Comparison of ENCODE assay signal across 10 cellular contexts in the genomic region with DNA sequence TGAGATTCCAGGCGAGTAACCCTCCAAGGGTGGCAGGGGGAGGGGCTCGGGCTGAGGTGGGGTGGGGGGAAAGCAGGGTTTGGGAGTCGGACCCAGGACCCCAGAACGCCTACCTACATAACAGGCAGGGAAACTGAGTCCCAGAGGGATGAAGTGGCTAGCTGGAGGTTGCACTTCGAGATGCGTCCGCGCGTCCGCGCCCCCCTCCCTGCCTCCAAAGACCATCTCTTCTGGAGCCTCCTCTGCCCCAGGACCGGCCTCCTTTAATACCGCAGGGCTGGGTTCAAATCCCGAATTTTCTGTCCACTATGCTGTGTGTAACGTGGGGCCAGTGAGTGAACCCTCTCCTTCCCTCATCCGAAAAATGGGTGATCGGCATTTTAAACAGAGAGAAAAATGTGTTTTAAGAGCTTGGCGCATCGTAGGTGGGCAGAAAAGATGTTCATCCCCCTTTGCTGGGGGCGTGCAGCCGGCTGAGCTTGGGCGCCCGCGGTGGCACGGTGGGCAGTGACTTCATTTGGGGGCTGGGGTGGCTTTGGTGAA. TPM values are rescaled to one million over a fixed set of nuclear protein-coding genes. Genes with fewer than 3 reads are reported as not detected.
A peak's percentile ranks its signal among the peaks of the same experiment; 100 is the strongest.
DNase-seq lines count a peak whose midpoint lies in the region; ATAC-seq, FAIRE-seq and TF ChIP-seq lines count a peak whose summit lies in the region.
"Had no signal": no experiment of that assay in that cellular context is flagged by ENCODE, and none has a peak within 500 bp of the region (broad histone marks: within the 10 kb centered on the region; RNA-seq: fewer than 3 reads in every experiment).

No MANE protein-coding gene starts in this region.

- H3K4me1 Mint-ChIP-seq in activated naive CD4-positive, alpha-beta T cell treated with anti-CD3 and anti-CD28 coated beads, Interleukin-2, amount 10 ng/mL, durations not matched to agents 7 days and 5 days = peaks cover 16% of the 10 kb centered on the region

- H3K27me3 ChIP-seq in GM12878 (replicated peaks in 1 of 2; ENCODE audit: control insufficient read depth in 2 of 2, insufficient read depth in 2 of 2, low read length in 1 of 2) = peaks cover 1 to 3% of the 10 kb centered on the region in 2 experiments; a peak in 1 of 4 replicates
- peaks cover 3 to 20% (median 12%) of the 10 kb centered on the region in 4 donors for H3K27me3 ChIP-seq in upper lobe of left lung

- H3K4me1 ChIP-seq in GM12878 (ENCODE audit: control insufficient read depth, insufficient read depth, low read length) = no peaks in the 10 kb centered on the region
- no peaks in the 10 kb centered on the region for H3K4me1 ChIP-seq in mesodermal cell (ENCODE audit: control insufficient read depth, insufficient read depth, low read length, poor library complexity, severe bottlenecking)
- peaks cover 16 to 31% (median 25%) of the 10 kb centered on the region in 4 donors for H3K4me1 ChIP-seq in upper lobe of left lung

- CTCF ChIA-PET in activated naive CD4-positive, alpha-beta T cell treated with anti-CD3 and anti-CD28 coated beads, Interleukin-2, amount 10 ng/mL, durations not matched to agents 7 days and 5 days (lab: Charles Lee) = interaction anchor here (0.6 kb wide), 1 partner anchor 1999 kb away, joined by 4 read pairs; no protein-coding TSS in a partner anchor
- CTCF ChIA-PET in GM12878 (lab: Yijun Ruan, JAX) = interaction anchor here (0.6 kb wide), 1 partner anchor 16 kb away, joined by 3 read pairs; no protein-coding TSS in a partner anchor

- H3K27ac ChIP-seq in GM12878 (ENCODE audit: control insufficient read depth, insufficient read depth) = no peak overlapping the region
- no peak overlapping the region for H3K27ac ChIP-seq in mesodermal cell (ENCODE audit: low read depth, low read length, severe bottlenecking)
- no peak overlapping the region for H3K27ac ChIP-seq in upper lobe of left lung

- FAIRE-seq in GM12878 (lab: Jason Lieb, UNC) = no peak

- TF ChIP-seq CTCF in GM12878 (IDR thresholded peaks at IDR 0.05 in 2 of 3, conservative IDR thresholded peaks at IDR 0.05 in 1 of 3; ENCODE audit: control insufficient read depth in 2 of 3, extremely low read depth in 1 of 3, insufficient read depth in 1 of 3, low read depth in 3 of 3, low read length in 3 of 3) (no peak), upper lobe of left lung (IDR thresholded peaks at IDR 0.05) (no peak)

- H3K36me3 ChIP-seq in GM12878 (ENCODE audit: control insufficient read depth in 2 of 2, insufficient read depth in 2 of 2, low read length in 1 of 2) (no peaks in the 10 kb centered on the region), mesodermal cell (ENCODE audit: control insufficient read depth, insufficient read depth, low read length) (no peaks in the 10 kb centered on the region), upper lobe of left lung (no peaks in the 10 kb centered on the region)

- peaks cover 80% of the 10 kb centered on the region for H3K27me3 Mint-ChIP-seq in activated naive CD4-positive, alpha-beta T cell treated with anti-CD3 and anti-CD28 coated beads, Interleukin-2, amount 10 ng/mL, durations not matched to agents 7 days and 5 days

- no peaks in the 10 kb centered on the region for H3K9me3 ChIP-seq in GM12878 (replicated peaks; ENCODE audit: control insufficient read depth, insufficient read depth, low read length)
- H3K9me3 ChIP-seq in mesodermal cell (ENCODE audit: control insufficient read depth, low read length) = no peaks in the 10 kb centered on the region
- no peaks in the 10 kb centered on the region for H3K9me3 ChIP-seq in upper lobe of left lung

- BruUV-seq in GM12878 (replicated peaks; lab: Mats Ljungman, UMichigan) = no TSS peak

- H3K4me3 Mint-ChIP-seq in activated naive CD4-positive, alpha-beta T cell treated with anti-CD3 and anti-CD28 coated beads, Interleukin-2, amount 10 ng/mL, durations not matched to agents 7 days and 5 days = peak overlapping the region; percentile 33

- RAD21 ChIA-PET in GM12878 (lab: Charles Lee; ENCODE audit: unreplicated experiment) = no interaction called here

- no peak overlapping the region for H3K9ac ChIP-seq in GM12878 (ENCODE audit: control insufficient read depth, insufficient read depth, low read length)

- no peak for TF ChIP-seq POLR2A in GM12878 (IDR thresholded peaks at IDR 0.05; ENCODE audit: low read depth, low read length)
- no peak for TF ChIP-seq POLR2A in upper lobe of left lung (IDR thresholded peaks at IDR 0.05)

- no peaks in the 10 kb centered on the region for H4K20me1 ChIP-seq in GM12878 (ENCODE audit: control insufficient read depth, insufficient read depth)

- H2AFZ ChIP-seq in GM12878 (ENCODE audit: control insufficient read depth, low read depth, low read length) = no peak overlapping the region

- POLR2A ChIA-PET in GM12878 (lab: Charles Lee) = no interaction called here

- H3K79me2 ChIP-seq in GM12878 (ENCODE audit: control insufficient read depth, insufficient read depth, low read length) = no peaks in the 10 kb centered on the region

- DNase-seq in activated naive CD4-positive, alpha-beta T cell treated with anti-CD3 and anti-CD28 coated beads, Interleukin-2, amount 10 ng/mL, durations not matched to agents 7 days and 5 days = no peak
- no peak for DNase-seq in activated naive CD4-positive, alpha-beta T cell treated with Interleukin-2 at 50 U/mL for 16 hours
- DNase-seq in GM12878 (ENCODE audit: low read depth, low spot score) (no peak), upper lobe of left lung (peak in 1 of 2 donors; percentile 76), GM19240 (ENCODE audit: insufficient read length, low spot score) (no peak)
- DNase-seq: NK-92 treated with Interleukin-12 subunit alpha and Interleukin-12 subunit beta, amount 100 ng/mL, for 24 hours had no signal

- no peaks in the 10 kb centered on the region for H3K36me3 Mint-ChIP-seq in activated naive CD4-positive, alpha-beta T cell treated with anti-CD3 and anti-CD28 coated beads, Interleukin-2, amount 10 ng/mL, durations not matched to agents 7 days and 5 days

- in situ Hi-C loops in GM12878 (cut with MboI) = no loop called here

- 35% methylated on average over 24 of the region's 25 CpGs for WGBS in GM12878 (ENCODE audit: insufficient coverage, insufficient replicate concordance, low lambda C conversion rate, missing lambda C conversion rate)
- 2 to 5% methylated on average over 14 to 20 of the region's 25 CpGs for WGBS in mesodermal cell (ENCODE audit: insufficient coverage in 2 of 2), 2 experiments
- 8 to 10% methylated on average over 16 to 24 of the region's 25 CpGs for WGBS in upper lobe of left lung, 2 donors

- SMC1A ChIA-PET in GM12878 (lab: Charles Lee; ENCODE audit: uncharacterized antibody, unreplicated experiment) = no interaction called here

- no peaks in the 10 kb centered on the region for H3K9me3 Mint-ChIP-seq in activated naive CD4-positive, alpha-beta T cell treated with anti-CD3 and anti-CD28 coated beads, Interleukin-2, amount 10 ng/mL, durations not matched to agents 7 days and 5 days

- H3K4me2 ChIP-seq in GM12878 (ENCODE audit: control insufficient read depth, insufficient read depth) = peak overlapping the region; percentile 33; the same call in 1 of the 2 replicates

- H3K4me3 ChIP-seq in GM12878 (no peak overlapping the region), mesodermal cell (ENCODE audit: extremely low read depth, insufficient read depth, low read length, poor library complexity, severe bottlenecking) (peak overlapping the region; percentile 18), upper lobe of left lung (peak overlapping the region in 3 of 4 donors; percentile 35 to 45 (median 39))

- no peak overlapping the region for H3K27ac Mint-ChIP-seq in activated naive CD4-positive, alpha-beta T cell treated with anti-CD3 and anti-CD28 coated beads, Interleukin-2, amount 10 ng/mL, durations not matched to agents 7 days and 5 days

- intact Hi-C loops in GM12878 (cut with micrococcal nuclease; ENCODE audit: unreplicated experiment) = no loop called here

- no peak for TF ChIP-seq RAD21 in GM12878 (IDR thresholded peaks at IDR 0.05; ENCODE audit: insufficient read depth, low read depth, low read length)

- TF ChIP-seq EP300 in GM12878 (IDR thresholded peaks at IDR 0.05; ENCODE audit: borderline replicate concordance in 1 of 2, control insufficient read depth in 1 of 2, low read depth in 2 of 2, low read length in 2 of 2) = no peak
- no peak for TF ChIP-seq EP300 in upper lobe of left lung (IDR thresholded peaks at IDR 0.05)

- no peak for ATAC-seq in GM12878
- ATAC-seq in upper lobe of left lung (ENCODE audit: low FRiP score in 2 of 2) = peak in 1 of 2 donors; percentile 3
- ATAC-seq in HG03520 (IDR thresholded peaks at IDR 0.05; ENCODE audit: unreplicated experiment) = no peak
- no peak for ATAC-seq in HG03280 (IDR thresholded peaks at IDR 0.05; ENCODE audit: unreplicated experiment)

RNA-seq across cellular contexts. Expression of a gene that starts 13.8 kb away (rescaled TPM):
- total RNA-seq in GM12878 (2013; cell fraction: nucleolus; rRNA removed) = not detected in 2 replicates
- not detected in 2 replicates for total RNA-seq in GM12878 (2014; rRNA removed)
- not detected in 2 replicates for total RNA-seq in GM12878 (2014; rRNA removed; fragmentation: Illumina TruSeq; extraction: Trizol)
- total RNA-seq in GM12878 (2021) = 0.16 and 0.41 TPM in 2 replicates
- polyA plus RNA-seq in GM12878 (2011; ENCODE audit: low read depth) = not detected
- 0.06 and 0.18 TPM in 2 replicates for polyA plus RNA-seq in GM12878 (2011; rRNA removed)
- polyA plus RNA-seq in GM12878 (2011; cell fraction: cytosol; rRNA removed) = 0.07 and 0.12 TPM in 2 replicates
- 0.19 and 0.51 TPM in 2 replicates for polyA plus RNA-seq in GM12878 (2011; cell fraction: nucleus; rRNA removed)
- 0.18 TPM in 1 of 2 replicates, not detected in the other for polyA plus RNA-seq in GM12878 (2012)
- polyA plus RNA-seq in GM12878 (2014; fragmentation: Illumina TruSeq; extraction: Trizol) = not detected in 2 replicates
- polyA plus RNA-seq in GM12878 (2014; fragmentation: Nextera tagmentation; extraction: Ambion mirVana) = not detected
- 0.03 and 0.04 TPM in 2 replicates for polyA plus RNA-seq in GM12878 (2014; rRNA removed)
- 1 to 10 TPM in 1 of 2 experiments, not detected in 1; 1.2 TPM for polyA plus RNA-seq in GM12878 (2016; fragmentation: Nextera tagmentation; extraction: Ambion mirVana)
- 0.05 TPM in 1 of 2 replicates, not detected in the other for polyA minus RNA-seq in GM12878 (2011; rRNA and poly(A)+ RNA removed)
- 0.80 TPM in 1 of 2 replicates, not detected in the other for polyA minus RNA-seq in GM12878 (2011; cell fraction: cytosol; rRNA and poly(A)+ RNA removed)
- polyA minus RNA-seq in GM12878 (2011; cell fraction: nucleus; rRNA and poly(A)+ RNA removed) = 0.48 TPM in 1 of 2 replicates, not detected in the other
- 1.3 TPM for polyA plus RNA-seq in mesodermal cell (2013, experiment 1 of 2)
- 0.96 TPM for polyA plus RNA-seq in mesodermal cell (2013, experiment 2 of 2)
- 10 to 100 TPM; 27.2 to 94.3 (median 55.5) TPM for total RNA-seq in upper lobe of left lung
- total RNA-seq: glomerular endothelial cell had no signal

RNA-seq across cellular contexts. Expression of a gene that starts 21.7 kb away (rescaled TPM):
- total RNA-seq in GM12878 (2013; cell fraction: nucleolus; rRNA removed) = 29.0 and 34.7 TPM in 2 replicates
- total RNA-seq in GM12878 (2014; rRNA removed) (4.5 and 6.0 TPM in 2 replicates), GM12878 (2014; rRNA removed; fragmentation: Illumina TruSeq; extraction: Trizol) (2.2 TPM in 2 replicates), GM12878 (2021) (19.0 and 19.6 TPM in 2 replicates), upper lobe of left lung (10 to 100 TPM; 24.6 to 64.1 (median 43.1) TPM)
- 3.4 TPM for polyA plus RNA-seq in GM12878 (2011; ENCODE audit: low read depth)
- polyA plus RNA-seq in GM12878 (2011; rRNA removed) (0.84 and 2.3 TPM in 2 replicates), GM12878 (2014; fragmentation: Illumina TruSeq; extraction: Trizol) (2.4 and 4.6 TPM in 2 replicates), GM12878 (2014; fragmentation: Nextera tagmentation; extraction: Ambion mirVana) (under 1 TPM; 0.39 to 0.46 TPM), GM12878 (2014; rRNA removed) (9.3 and 12.6 TPM in 2 replicates), GM12878 (2016; fragmentation: Nextera tagmentation; extraction: Ambion mirVana) (10 to 100 TPM in 1 of 2 experiments, 1 to 10 TPM in 1; 7.8 to 10.3 TPM)
- polyA plus RNA-seq in GM12878 (2011; cell fraction: cytosol; rRNA removed) = 3.4 and 3.6 TPM in 2 replicates
- polyA plus RNA-seq in GM12878 (2011; cell fraction: nucleus; rRNA removed) = 11.7 and 16.6 TPM in 2 replicates
- polyA plus RNA-seq in GM12878 (2012) = 12.8 and 13.0 TPM in 2 replicates
- polyA minus RNA-seq in GM12878 (2011; rRNA and poly(A)+ RNA removed) = 9.1 and 10.3 TPM in 2 replicates
- 7.8 and 10.0 TPM in 2 replicates for polyA minus RNA-seq in GM12878 (2011; cell fraction: cytosol; rRNA and poly(A)+ RNA removed)
- 4.5 and 9.2 TPM in 2 replicates for polyA minus RNA-seq in GM12878 (2011; cell fraction: nucleus; rRNA and poly(A)+ RNA removed)
- 24.4 TPM for polyA plus RNA-seq in mesodermal cell (2013, experiment 1 of 2)
- polyA plus RNA-seq in mesodermal cell (2013, experiment 2 of 2) = 21.6 TPM

RNA-seq across cellular contexts. Expression of a gene that starts 39.5 kb away (rescaled TPM):
- 58.3 and 70.4 TPM in 2 replicates for total RNA-seq in GM12878 (2013; cell fraction: nucleolus; rRNA removed)
- total RNA-seq in GM12878 (2014; rRNA removed) = 29.4 and 29.6 TPM in 2 replicates
- total RNA-seq in GM12878 (2014; rRNA removed; fragmentation: Illumina TruSeq; extraction: Trizol) = 8.7 and 11.5 TPM in 2 replicates
- total RNA-seq in GM12878 (2021) = 24.7 and 27.0 TPM in 2 replicates
- 8.7 TPM for polyA plus RNA-seq in GM12878 (2011; ENCODE audit: low read depth)
- 5.8 and 13.4 TPM in 2 replicates for polyA plus RNA-seq in GM12878 (2011; rRNA removed)
- 21.6 and 28.8 TPM in 2 replicates for polyA plus RNA-seq in GM12878 (2011; cell fraction: cytosol; rRNA removed)
- polyA plus RNA-seq in GM12878 (2011; cell fraction: nucleus; rRNA removed) = 80.2 and 82.1 TPM in 2 replicates
- polyA plus RNA-seq in GM12878 (2012) = 21.4 and 25.3 TPM in 2 replicates
- 1.9 and 8.8 TPM in 2 replicates for polyA plus RNA-seq in GM12878 (2014; fragmentation: Illumina TruSeq; extraction: Trizol)
- under 1 TPM; 0.31 to 0.91 TPM for polyA plus RNA-seq in GM12878 (2014; fragmentation: Nextera tagmentation; extraction: Ambion mirVana)
- 36.4 and 40.4 TPM in 2 replicates for polyA plus RNA-seq in GM12878 (2014; rRNA removed)
- polyA plus RNA-seq in GM12878 (2016; fragmentation: Nextera tagmentation; extraction: Ambion mirVana) = 10 to 100 TPM; 23.2 to 27.3 TPM
- polyA minus RNA-seq in GM12878 (2011; rRNA and poly(A)+ RNA removed) = 8.6 and 22.0 TPM in 2 replicates
- polyA minus RNA-seq in GM12878 (2011; cell fraction: cytosol; rRNA and poly(A)+ RNA removed) = 9.4 and 10.7 TPM in 2 replicates
- polyA minus RNA-seq in GM12878 (2011; cell fraction: nucleus; rRNA and poly(A)+ RNA removed) = 22.6 and 33.4 TPM in 2 replicates
- 21.3 TPM for polyA plus RNA-seq in mesodermal cell (2013, experiment 1 of 2)
- 17.0 TPM for polyA plus RNA-seq in mesodermal cell (2013, experiment 2 of 2)
- total RNA-seq in upper lobe of left lung = 10 to 100 TPM; 13.4 to 92.2 (median 21.6) TPM

RNA-seq across cellular contexts. Expression of a gene that starts 40.5 kb away (rescaled TPM):
- 2.3 and 4.9 TPM in 2 replicates for total RNA-seq in GM12878 (2013; cell fraction: nucleolus; rRNA removed)
- 81.9 and 86.2 TPM in 2 replicates for total RNA-seq in GM12878 (2014; rRNA removed)
- 73.2 and 77.4 TPM in 2 replicates for total RNA-seq in GM12878 (2014; rRNA removed; fragmentation: Illumina TruSeq; extraction: Trizol)
- 72.9 and 75.5 TPM in 2 replicates for total RNA-seq in GM12878 (2021)
- polyA plus RNA-seq in GM12878 (2011; ENCODE audit: low read depth) = 36.4 TPM
- 39.4 and 61.6 TPM in 2 replicates for polyA plus RNA-seq in GM12878 (2011; rRNA removed)
- polyA plus RNA-seq in GM12878 (2011; cell fraction: cytosol; rRNA removed) = 108 and 146 TPM in 2 replicates
- polyA plus RNA-seq in GM12878 (2011; cell fraction: nucleus; rRNA removed) = 42.6 and 53.5 TPM in 2 replicates
- 44.9 and 55.2 TPM in 2 replicates for polyA plus RNA-seq in GM12878 (2012)
- 14.3 and 46.5 TPM in 2 replicates for polyA plus RNA-seq in GM12878 (2014; fragmentation: Illumina TruSeq; extraction: Trizol)
- polyA plus RNA-seq in GM12878 (2014; fragmentation: Nextera tagmentation; extraction: Ambion mirVana) = 10 to 100 TPM in 1 of 2 experiments, 1 to 10 TPM in 1; 3.1 to 14.9 TPM
- polyA plus RNA-seq in GM12878 (2014; rRNA removed) = 78.3 and 107 TPM in 2 replicates
- polyA plus RNA-seq in GM12878 (2016; fragmentation: Nextera tagmentation; extraction: Ambion mirVana) = 10 to 100 TPM; 86.3 to 98.7 TPM
- 6.1 and 12.8 TPM in 2 replicates for polyA minus RNA-seq in GM12878 (2011; rRNA and poly(A)+ RNA removed)
- polyA minus RNA-seq in GM12878 (2011; cell fraction: cytosol; rRNA and poly(A)+ RNA removed) = 7.8 and 10.6 TPM in 2 replicates
- polyA minus RNA-seq in GM12878 (2011; cell fraction: nucleus; rRNA and poly(A)+ RNA removed) = 5.4 and 7.7 TPM in 2 replicates
- polyA plus RNA-seq in mesodermal cell (2013, experiment 1 of 2) = 43.9 TPM
- polyA plus RNA-seq in mesodermal cell (2013, experiment 2 of 2) = 38.3 TPM
- 10 to 100 TPM; 16.8 to 83.9 (median 65.5) TPM for total RNA-seq in upper lobe of left lung

RNA-seq across cellular contexts. Expression of a gene that starts 50.1 kb away (rescaled TPM):
- not detected in 2 replicates for total RNA-seq in GM12878 (2013; cell fraction: nucleolus; rRNA removed)
- total RNA-seq in GM12878 (2014; rRNA removed) (not detected in 2 replicates), GM12878 (2014; rRNA removed; fragmentation: Illumina TruSeq; extraction: Trizol) (not detected in 2 replicates), GM12878 (2021) (not detected in 2 replicates), upper lobe of left lung (not detected)
- polyA plus RNA-seq in GM12878 (2011; ENCODE audit: low read depth) = not detected
- polyA plus RNA-seq in GM12878 (2011; rRNA removed) (not detected in 2 replicates), GM12878 (2014; fragmentation: Illumina TruSeq; extraction: Trizol) (not detected in 2 replicates), GM12878 (2014; fragmentation: Nextera tagmentation; extraction: Ambion mirVana) (not detected), GM12878 (2014; rRNA removed) (not detected in 2 replicates), GM12878 (2016; fragmentation: Nextera tagmentation; extraction: Ambion mirVana) (not detected)
- not detected in 2 replicates for polyA plus RNA-seq in GM12878 (2011; cell fraction: cytosol; rRNA removed)
- not detected in 2 replicates for polyA plus RNA-seq in GM12878 (2011; cell fraction: nucleus; rRNA removed)
- polyA plus RNA-seq in GM12878 (2012) = not detected in 2 replicates
- not detected in 2 replicates for polyA minus RNA-seq in GM12878 (2011; rRNA and poly(A)+ RNA removed)
- not detected in 2 replicates for polyA minus RNA-seq in GM12878 (2011; cell fraction: cytosol; rRNA and poly(A)+ RNA removed)
- not detected in 2 replicates for polyA minus RNA-seq in GM12878 (2011; cell fraction: nucleus; rRNA and poly(A)+ RNA removed)
- not detected for polyA plus RNA-seq in mesodermal cell (2013, experiment 1 of 2)
- polyA plus RNA-seq in mesodermal cell (2013, experiment 2 of 2) = not detected
- total RNA-seq: glomerular endothelial cell had no signal

Comparison
In these comparisons a context has a peak if more than half of its experiments do, and no peak if none do; other contexts are left out.
1. RNA of a gene that starts 13.8 kb away (total RNA-seq): 27.2 to 94.3 TPM in upper lobe of left lung; 0.16 to 0.41 TPM in GM12878; every median in the first group is over 10 times any median in the second.